Comparison of ENCODE assay signal across 15 cellular contexts in the genomic region with DNA sequence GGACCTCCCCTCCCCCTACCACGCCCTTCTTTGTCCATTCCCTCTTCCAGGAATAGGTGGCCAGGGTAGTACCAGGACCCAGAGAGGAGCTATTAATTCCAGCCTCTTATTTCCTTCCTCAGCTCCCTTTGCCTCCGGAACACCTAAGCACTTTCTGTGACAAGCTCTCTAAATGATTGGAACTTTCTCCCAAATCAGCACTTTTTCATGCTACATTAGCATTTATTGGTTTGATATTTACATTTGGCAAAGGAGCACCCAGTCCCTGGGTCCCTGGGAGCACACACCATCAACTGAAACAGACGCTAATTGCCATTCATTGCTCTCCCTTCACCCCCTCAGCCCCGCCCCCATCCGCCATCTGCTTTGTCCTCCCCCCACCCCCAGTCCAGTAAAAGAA.
"Had no signal": no experiment of that assay in that cellular context is flagged by ENCODE, and none has a peak within 500 bp of the region (broad histone marks: within the 10 kb centered on the region; RNA-seq: fewer than 3 reads in every experiment).

No MANE protein-coding gene starts in this region.

- ATAC-seq: esophagus mucosa, left cardiac atrium, lower lobe of right lung, WTC11 had no signal

- H3K4me1 ChIP-seq: lower lobe of right lung, thyroid gland had no signal

- H3K4me3 ChIP-seq: lower lobe of right lung, thyroid gland had no signal

- DNase-seq: activated CD4-positive, alpha-beta T cell treated with anti-CD3 and anti-CD28 coated beads, Interleukin-2, amount 10 ng/mL, durations not matched to agents 24 days and 14 days; activated CD8-positive, alpha-beta memory T cell treated with anti-CD3 and anti-CD28 coated beads for 24 hours; cerebellar nuclear complex; hypothalamus; left cardiac atrium; lower lobe of right lung; naive B cell; retina; thyroid gland had no signal

- H3K9me3 Mint-ChIP-seq: activated CD4-positive, alpha-beta T cell treated with anti-CD3 and anti-CD28 coated beads, Interleukin-2, amount 10 ng/mL, durations not matched to agents 24 days and 14 days; activated naive CD4-positive, alpha-beta T cell treated with anti-CD3 and anti-CD28 coated beads, Interleukin-2, amount 50 U/mL, for 24 hours had no signal

- H3K36me3 Mint-ChIP-seq: activated naive CD4-positive, alpha-beta T cell treated with anti-CD3 and anti-CD28 coated beads, Interleukin-2, amount 50 U/mL, for 24 hours; brain; WTC11 had no signal

- H3K9me3 ChIP-seq: lower lobe of right lung, neutrophil, thyroid gland had no signal

- H3K4me3 Mint-ChIP-seq: activated CD4-positive, alpha-beta T cell treated with anti-CD3 and anti-CD28 coated beads, Interleukin-2, amount 10 ng/mL, durations not matched to agents 24 days and 14 days; activated naive CD4-positive, alpha-beta T cell treated with anti-CD3 and anti-CD28 coated beads, Interleukin-2, amount 50 U/mL, for 24 hours; brain; dendritic cell treated with granulocyte-macrophage colony-stimulating factor and Interleukin-4, amounts not matched to agents 40 ng/mL and 50 ng/mL, for 4 days; WTC11 had no signal

- H3K27me3 ChIP-seq: neutrophil, thyroid gland had no signal

- H3K27ac Mint-ChIP-seq: activated CD4-positive, alpha-beta T cell treated with anti-CD3 and anti-CD28 coated beads, Interleukin-2, amount 10 ng/mL, durations not matched to agents 24 days and 14 days; activated naive CD4-positive, alpha-beta T cell treated with anti-CD3 and anti-CD28 coated beads, Interleukin-2, amount 50 U/mL, for 24 hours; dendritic cell treated with granulocyte-macrophage colony-stimulating factor and Interleukin-4, amounts not matched to agents 40 ng/mL and 50 ng/mL, for 4 days; WTC11 had no signal

- H3K27me3 Mint-ChIP-seq: activated naive CD4-positive, alpha-beta T cell treated with anti-CD3 and anti-CD28 coated beads, Interleukin-2, amount 50 U/mL, for 24 hours had no signal

- H3K36me3 ChIP-seq: lower lobe of right lung, neutrophil, thyroid gland had no signal

- H3K27ac ChIP-seq: lower lobe of right lung, neutrophil, thyroid gland had no signal
